In the genomic region with DNA sequence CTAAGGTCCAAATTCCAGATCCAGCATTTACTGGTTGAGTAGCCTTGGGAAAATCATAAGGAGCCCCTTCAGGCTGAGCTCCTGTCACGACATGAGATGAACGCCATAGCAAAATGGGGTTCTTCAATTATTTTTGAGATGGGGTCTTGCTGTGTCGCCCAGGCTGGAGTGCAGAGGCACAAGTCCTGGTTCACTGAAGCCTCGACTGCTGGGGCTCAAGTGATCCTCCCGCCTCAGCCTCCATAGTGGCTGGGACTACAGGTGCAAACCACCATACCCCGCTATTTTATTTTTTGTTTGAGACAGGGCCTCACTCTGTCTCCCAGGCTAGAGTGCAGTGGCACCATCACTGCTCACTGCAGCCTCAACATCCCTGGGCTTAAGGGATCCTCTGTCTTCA, we compare ENCODE assay signal across 14 cellular contexts.
"Had no signal": no experiment of that assay in that cellular context is flagged by ENCODE, and none has a peak within 500 bp of the region (broad histone marks: within the 10 kb centered on the region; RNA-seq: fewer than 3 reads in every experiment).

No MANE protein-coding gene starts in this region.

- ATAC-seq: body of pancreas; stimulated activated naive CD8-positive, alpha-beta T cell treated with anti-CD3 and anti-CD28 coated beads, Interleukin-15, Interleukin-2, amounts not matched to agents 100 U/mL and 50 U/mL, for 24 hours had no signal

- H3K9me3 ChIP-seq: body of pancreas, heart right ventricle, lower lobe of right lung, mucosa of descending colon, SK-N-SH, spleen, tibial artery had no signal

- H3K4me3 ChIP-seq: body of pancreas, cardiac muscle cell, mucosa of descending colon, neural progenitor cell had no signal

- H3K27ac ChIP-seq: body of pancreas, cardiac muscle cell, lower lobe of right lung, neural progenitor cell, tibial artery, WERI-Rb-1 had no signal

- H3K9me3 Mint-ChIP-seq: neural progenitor cell had no signal

- H3K27ac Mint-ChIP-seq: neural progenitor cell had no signal

- H3K4me1 ChIP-seq: body of pancreas, neural progenitor cell had no signal

- H3K36me3 ChIP-seq: cardiac muscle cell, neural progenitor cell, tibial artery had no signal

- DNase-seq: activated CD4-positive, alpha-beta T cell treated with anti-CD3 and anti-CD28 coated beads, Interleukin-2, amount 50 U/mL, for 48 hours; body of pancreas; lower lobe of right lung; mesendoderm; mucosa of descending colon; spleen; stimulated activated CD4-positive, alpha-beta T cell treated with anti-CD3 and anti-CD28 coated beads, Interleukin-4, amount 100 ng/mL, for 1 hour; stimulated activated naive CD8-positive, alpha-beta T cell treated with anti-CD3 and anti-CD28 coated beads, Interleukin-15, Interleukin-2, amounts not matched to agents 100 U/mL and 50 U/mL, for 24 hours; tibial artery; WERI-Rb-1 had no signal
